ENCODE assay signal across 21 cellular contexts in genomic region chr13:89550842-89551422, GRCh38.
DNase-seq lines count a peak whose midpoint lies in the region; ATAC-seq and TF ChIP-seq lines count a peak whose summit lies in the region.
"Had no signal": no experiment of that assay in that cellular context is flagged by ENCODE, and none has a peak within 500 bp of the region (broad histone marks: within the 10 kb centered on the region; RNA-seq: fewer than 3 reads in every experiment).

No MANE protein-coding gene starts in this region.

- DNase-seq in M059J (ENCODE audit: low read depth) (peak; percentile 12), amniotic epithelial cell (ENCODE audit: low read depth) (peak; percentile 37), foreskin keratinocyte (peak; percentile 95 to 99), renal cortical epithelial cell (ENCODE audit: low read depth) (peak; percentile 91), H7 (no peak), NCI-H1105 (lab: John Stamatoyannopoulos, UW) (no peak)
- no peak for DNase-seq in activated T-cell treated with anti-CD3 and anti-CD28 coated beads, Interleukin-2, amount 50 U/mL, for 1 hour
- DNase-seq: activated CD4-positive, alpha-beta T cell treated with anti-CD3 and anti-CD28 coated beads, Interleukin-2, amount 10 ng/mL, durations not matched to agents 24 days and 14 days; CD8-positive, alpha-beta memory T cell; central memory CD4-positive, alpha-beta T cell; DMS79; GOT3; left lung; NCI-H1048; NCI-H2081; NCI-H524; small intestine; stimulated activated naive CD4-positive, alpha-beta T cell; T-cell had no signal

- H3K36me3 ChIP-seq in H7 (replicated peaks; ENCODE audit: control insufficient read depth, insufficient read depth, low read length) = no peaks in the 10 kb centered on the region
- H3K36me3 ChIP-seq: left lung, neutrophil had no signal

- H3K4me3 ChIP-seq in H7 (ENCODE audit: insufficient read depth, low read depth, low read length) = no peak overlapping the region
- H3K4me3 ChIP-seq: left lung had no signal

- H3K27me3 ChIP-seq in foreskin keratinocyte (no peaks in the 10 kb centered on the region), H7 (ENCODE audit: control insufficient read depth, insufficient read depth, low read length) (no peaks in the 10 kb centered on the region)
- H3K27me3 ChIP-seq: left lung, neutrophil had no signal

- ATAC-seq in foreskin keratinocyte = peak; percentile 93
- ATAC-seq: left lung, T-cell had no signal

- peaks cover 5% of the 10 kb centered on the region for H3K4me1 ChIP-seq in foreskin keratinocyte
- H3K4me1 ChIP-seq: left lung had no signal

- no peak for TF ChIP-seq CTCF in foreskin keratinocyte (conservative IDR thresholded peaks at IDR 0.05)

- H3K27ac ChIP-seq in foreskin keratinocyte = peak overlapping the region; percentile 10
- H3K27ac ChIP-seq: KMS-11, left lung, neutrophil had no signal

Comparison
In these comparisons a context has a peak if more than half of its experiments do, and no peak if none do; other contexts are left out.
1. DNase-seq: peak in M059J (single experiment), amniotic epithelial cell (single experiment), foreskin keratinocyte (2 of 2) and renal cortical epithelial cell (single experiment); none in H7 (single experiment), NCI-H1105 (single experiment) and activated T-cell treated with anti-CD3 and anti-CD28 coated beads, Interleukin-2, amount 50 U/mL, for 1 hour (single experiment).